29 cellular contexts compared by ENCODE assay signal in genomic region chr3:156797368-156797767, GRCh38.
"Had no signal": no experiment of that assay in that cellular context is flagged by ENCODE, and none has a peak within 500 bp of the region (broad histone marks: within the 10 kb centered on the region; RNA-seq: fewer than 3 reads in every experiment).

No MANE protein-coding gene starts in this region.

- H3K27me3 ChIP-seq: gastroesophageal sphincter, heart left ventricle, hepatocyte, neutrophil, sigmoid colon, tibial nerve, upper lobe of left lung had no signal

- H3K36me3 ChIP-seq: gastroesophageal sphincter, heart left ventricle, neutrophil, sigmoid colon, thoracic aorta, tibial nerve, upper lobe of left lung had no signal

- H3K4me3 ChIP-seq: gastroesophageal sphincter, heart left ventricle, hepatocyte, mucosa of descending colon, sigmoid colon, thoracic aorta, tibial nerve, upper lobe of left lung had no signal

- H3K4me1 ChIP-seq: gastroesophageal sphincter, sigmoid colon, upper lobe of left lung had no signal

- H3K27me3 Mint-ChIP-seq: effector memory CD8-positive, alpha-beta T cell; naive B cell; natural killer cell treated with Interleukin-12 subunit alpha and Interleukin-12 subunit beta and Interleukin-15 and Interleukin-18, amount 100 ng/mL, for 72 hours; progenitor cell of endocrine pancreas; stimulated activated naive B cell treated with anti-CD40 and anti-IgM and Interleukin-4, amounts not matched to agents 10 μg/mL and 1 μg/mL and 100 μg/mL, for 72 hours; stimulated activated naive CD8-positive, alpha-beta T cell treated with anti-CD3 and anti-CD28 coated beads, Interleukin-15, Interleukin-2, amounts not matched to agents 100 ng/mL and 50 ng/mL, for 24 hours had no signal

- H3K79me2 ChIP-seq: hepatocyte had no signal

- H3K9me3 ChIP-seq: mucosa of descending colon, neutrophil, thoracic aorta, upper lobe of left lung had no signal

- H3K4me2 ChIP-seq: hepatocyte had no signal

- H3K27ac ChIP-seq: gastroesophageal sphincter, heart left ventricle, hepatocyte, neutrophil, parathyroid adenoma, sigmoid colon, thoracic aorta, tibial nerve, upper lobe of left lung had no signal

- ATAC-seq: effector memory CD8-positive, alpha-beta T cell; esophagus mucosa; gastroesophageal sphincter; heart left ventricle; left colon; mucosa of descending colon; natural killer cell treated with Interleukin-12 subunit alpha and Interleukin-12 subunit beta and Interleukin-15 and Interleukin-18, amount 100 ng/mL, for 72 hours; stimulated activated naive B cell treated with anti-CD40 and anti-IgM and Interleukin-4, amounts not matched to agents 10 μg/mL and 1 μg/mL and 100 μg/mL, for 72 hours had no signal

- DNase-seq: cerebellar nuclear complex; cortex of kidney; effector memory CD8-positive, alpha-beta T cell; foreskin fibroblast; heart left ventricle; immature natural killer cell; islet precursor cell; kidney glomerular epithelial cell; left colon; mesenchymal stem cell; mucosa of descending colon; naive B cell; sigmoid colon; stimulated activated CD4-positive, alpha-beta T cell treated with anti-CD3 and anti-CD28 coated beads, Interleukin-15, amount 100 ng/mL, for 24 hours; stimulated activated CD4-positive, alpha-beta T cell treated with anti-CD3 and anti-CD28 coated beads, Interleukin-2, amount 100 ng/mL, for 48 hours; stimulated activated naive B cell treated with anti-CD40 and anti-IgM and Interleukin-4, amounts not matched to agents 10 μg/mL and 1 μg/mL and 100 μg/mL, for 72 hours; upper lobe of left lung had no signal

- H3K4me3 Mint-ChIP-seq: effector memory CD8-positive, alpha-beta T cell; immature natural killer cell; mesothelial cell of epicardium; naive B cell; natural killer cell treated with Interleukin-12 subunit alpha and Interleukin-12 subunit beta and Interleukin-15 and Interleukin-18, amount 100 ng/mL, for 72 hours; neural crest cell; stimulated activated naive B cell treated with anti-CD40 and anti-IgM and Interleukin-4, amounts not matched to agents 10 μg/mL and 1 μg/mL and 100 μg/mL, for 72 hours; stimulated activated naive CD8-positive, alpha-beta T cell treated with anti-CD3 and anti-CD28 coated beads, Interleukin-15, Interleukin-2, amounts not matched to agents 100 ng/mL and 50 ng/mL, for 24 hours had no signal

- H3K27ac Mint-ChIP-seq: effector memory CD8-positive, alpha-beta T cell; immature natural killer cell; mesothelial cell of epicardium; natural killer cell treated with Interleukin-12 subunit alpha and Interleukin-12 subunit beta and Interleukin-15 and Interleukin-18, amount 100 ng/mL, for 72 hours; progenitor cell of endocrine pancreas; stimulated activated naive B cell treated with anti-CD40 and anti-IgM and Interleukin-4, amounts not matched to agents 10 μg/mL and 1 μg/mL and 100 μg/mL, for 72 hours; stimulated activated naive CD8-positive, alpha-beta T cell treated with anti-CD3 and anti-CD28 coated beads, Interleukin-15, Interleukin-2, amounts not matched to agents 100 ng/mL and 50 ng/mL, for 24 hours had no signal
